ENCODE assay signal across 10 cellular contexts in the genomic region with DNA sequence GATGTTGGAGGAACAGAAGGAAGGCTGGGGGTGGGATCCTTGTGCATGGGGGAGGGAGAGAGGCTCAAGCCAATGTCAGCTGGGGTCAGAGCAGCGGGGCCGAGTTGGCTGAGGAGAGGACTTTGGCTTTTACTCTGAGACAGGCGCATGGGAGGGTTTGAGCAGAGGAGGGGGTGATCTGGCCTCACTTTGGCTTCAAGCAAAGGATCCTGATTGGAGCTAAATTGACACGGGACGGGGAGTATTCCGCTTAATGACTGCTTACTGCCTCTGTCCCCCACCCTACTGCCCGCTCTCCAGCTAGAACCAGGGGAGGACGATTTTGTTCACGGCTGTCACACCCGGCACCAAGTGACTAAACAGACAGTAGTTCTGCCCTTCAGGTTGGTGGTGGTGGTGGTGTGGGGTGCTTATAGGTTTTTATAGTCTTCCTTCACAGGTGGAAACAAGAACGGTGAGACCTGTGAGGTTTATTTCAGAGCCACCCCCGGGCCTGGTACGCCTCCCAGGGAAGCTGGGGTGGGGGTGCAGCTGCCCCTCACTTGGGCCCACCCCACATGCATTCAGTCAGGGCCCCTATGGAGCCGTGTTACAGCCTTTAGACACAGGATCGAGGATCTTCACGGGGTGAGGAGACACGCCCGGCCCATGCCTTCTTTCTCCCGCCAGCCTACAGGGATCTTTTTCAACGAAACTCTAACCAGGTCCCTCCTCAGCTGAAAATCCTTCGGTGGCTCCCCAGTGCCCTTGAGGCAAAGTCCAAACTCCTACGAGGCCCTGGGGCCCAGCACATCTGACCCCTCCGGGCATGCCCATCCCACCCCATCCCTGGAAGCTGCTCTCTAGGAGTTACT. TPM values are rescaled to one million over a fixed set of nuclear protein-coding genes. Genes with fewer than 3 reads are reported as not detected.
DNase-seq lines count a peak whose midpoint lies in the region; ATAC-seq and TF ChIP-seq lines count a peak whose summit lies in the region.
"Had no signal": no experiment of that assay in that cellular context is flagged by ENCODE, and none has a peak within 500 bp of the region (broad histone marks: within the 10 kb centered on the region; RNA-seq: fewer than 3 reads in every experiment).

No MANE protein-coding gene starts in this region.

- H3K9me3 ChIP-seq in Caco-2 (no peaks in the 10 kb centered on the region), HUES6 (ENCODE audit: control insufficient read depth, insufficient read depth, low read depth, low read length) (no peaks in the 10 kb centered on the region), neural progenitor cell (ENCODE audit: low read depth) (no peaks in the 10 kb centered on the region)

- peaks cover 13% of the 10 kb centered on the region for H4K20me1 ChIP-seq in neural progenitor cell (ENCODE audit: low read depth)

- H3K27me3 Mint-ChIP-seq in Caco-2 (ENCODE audit: insufficient read depth, unreplicated experiment) = no peaks in the 10 kb centered on the region
- H3K27me3 Mint-ChIP-seq in neural progenitor cell (ENCODE audit: insufficient read depth, low read depth) = peaks cover 22% of the 10 kb centered on the region

- H3K27me3 ChIP-seq in Caco-2 (replicated peaks; ENCODE audit: control insufficient read depth, insufficient read depth, low read length) = no peaks in the 10 kb centered on the region
- H3K27me3 ChIP-seq in HUES6 (ENCODE audit: control insufficient read depth, insufficient read depth, low read length) = peaks cover 18% of the 10 kb centered on the region
- H3K27me3 ChIP-seq in neural progenitor cell = peaks cover 25% of the 10 kb centered on the region

- CTCF ChIA-PET in Caco-2 (lab: Charles Lee) = interaction anchor here (0.6 to 11.4 kb wide), 6 partner anchors 31 to 291 kb away, joined by 3 to 433 read pairs (median 4); no protein-coding TSS in a partner anchor

- intact Hi-C loops in Caco-2 (cut with micrococcal nuclease; ENCODE audit: unreplicated experiment) = loop anchor here (2.0 kb wide), 1 partner anchor 57 kb away; no protein-coding TSS in a partner anchor

- TF ChIP-seq CTCF in Caco-2 (IDR thresholded peaks at IDR 0.05; ENCODE audit: insufficient read depth in 1 of 2, low read depth in 1 of 2, low read length in 1 of 2, severe bottlenecking in 1 of 2, unreplicated experiment in 1 of 2) (no peak), neural progenitor cell (IDR thresholded peaks at IDR 0.05) (no peak)

- no TSS peak for BruUV-seq in Caco-2 (replicated peaks; lab: Mats Ljungman, UMichigan)

- H3K9me3 Mint-ChIP-seq in Caco-2 (ENCODE audit: unreplicated experiment) (no peaks in the 10 kb centered on the region), neural progenitor cell (no peaks in the 10 kb centered on the region)

- DNase-seq in Caco-2 = no peak
- peak; percentile 15 for DNase-seq in neural progenitor cell (ENCODE audit: low spot score)
- no peak for DNase-seq in NCI-H128 (lab: John Stamatoyannopoulos, UW; ENCODE audit: unreplicated experiment)
- DNase-seq in stimulated activated CD4-positive, alpha-beta T cell treated with anti-CD3 and anti-CD28 coated beads, Interleukin-4, amount 100 ng/mL, for 24 hours = no peak
- DNase-seq: activated effector memory CD4-positive, alpha-beta T cell treated with anti-CD3 and anti-CD28 coated beads, Interleukin-2, amount 50 U/mL, for 16 hours; DMS 273 treated with DMSO at 0.1 percent for 48 hours had no signal

- H3K27ac Mint-ChIP-seq in Caco-2 (ENCODE audit: unreplicated experiment) (peak overlapping the region; percentile 73), neural progenitor cell (no peak overlapping the region)

- H3K79me2 ChIP-seq in neural progenitor cell (ENCODE audit: low read depth) = peaks cover 16% of the 10 kb centered on the region

- H3K36me3 Mint-ChIP-seq in Caco-2 (ENCODE audit: insufficient read depth, unreplicated experiment) (peaks cover 27% of the 10 kb centered on the region), neural progenitor cell (no peaks in the 10 kb centered on the region)

- H2AFZ ChIP-seq in neural progenitor cell (replicated peaks) = no peak overlapping the region

- H3K4me1 ChIP-seq in Caco-2 = peaks cover 48% of the 10 kb centered on the region
- peaks cover 48% of the 10 kb centered on the region for H3K4me1 ChIP-seq in HUES6 (ENCODE audit: control insufficient read depth, insufficient read depth, low read length)
- peaks cover 49% of the 10 kb centered on the region for H3K4me1 ChIP-seq in neural progenitor cell

- H3F3A ChIP-seq in neural progenitor cell (ENCODE audit: low read depth) = peaks cover 41% of the 10 kb centered on the region

- H3K36me3 ChIP-seq in Caco-2 (ENCODE audit: control insufficient read depth, insufficient read depth, low read length) = peaks cover 1% of the 10 kb centered on the region; the same call in 1 of the 2 replicates
- peaks cover 25% of the 10 kb centered on the region for H3K36me3 ChIP-seq in HUES6 (ENCODE audit: control insufficient read depth, insufficient read depth, low read length)
- no peaks in the 10 kb centered on the region for H3K36me3 ChIP-seq in neural progenitor cell

- H3K4me3 ChIP-seq in Caco-2 (ENCODE audit: low read depth, low read length) (peak overlapping the region; percentile 59), HUES6 (ENCODE audit: low read depth, low read length) (peak overlapping the region; percentile 63; the same call in 1 of the 2 replicates), neural progenitor cell (no peak overlapping the region)

- ATAC-seq in GM21390 (IDR thresholded peaks at IDR 0.05; ENCODE audit: unreplicated experiment) (no peak), GM21381 (IDR thresholded peaks at IDR 0.05; ENCODE audit: unreplicated experiment) (no peak)

- peaks cover 37% of the 10 kb centered on the region for H3K4me1 Mint-ChIP-seq in Caco-2 (ENCODE audit: low read depth, unreplicated experiment)
- peaks cover 56% of the 10 kb centered on the region for H3K4me1 Mint-ChIP-seq in neural progenitor cell

- H3K27ac ChIP-seq in HUES6 (ENCODE audit: low read depth, low read length) = no peak overlapping the region
- H3K27ac ChIP-seq in cingulate gyrus (ENCODE audit: low read depth, low read length) = peak overlapping the region; percentile 14
- no peak overlapping the region for H3K27ac ChIP-seq in neural progenitor cell

- H3K4me2 ChIP-seq in neural progenitor cell = peak overlapping the region; percentile 75

- POLR2A ChIA-PET in Caco-2 (lab: Charles Lee) = interaction anchor here (2.1 kb wide), 1 partner anchor 90 kb away, joined by 12 read pairs; no protein-coding TSS in a partner anchor

- peak overlapping the region; percentile 73 for H3K4me3 Mint-ChIP-seq in Caco-2 (ENCODE audit: unreplicated experiment)
- H3K4me3 Mint-ChIP-seq in neural progenitor cell = peak overlapping the region; percentile 78

- H3K9ac ChIP-seq in HUES6 (ENCODE audit: low read length) (peak overlapping the region; percentile 58), neural progenitor cell (no peak overlapping the region)

RNA-seq across cellular contexts. Expression of a gene that starts 1.3 kb away (rescaled TPM):
- total RNA-seq in Caco-2 (2022) (8.9 and 10.9 TPM in 2 replicates), neural progenitor cell (ENCODE audit: low replicate concordance) (1.1 and 4.0 TPM in 2 replicates)

RNA-seq across cellular contexts. Expression of a gene that starts 45.2 kb away (rescaled TPM):
- total RNA-seq in Caco-2 (2022) (146 and 154 TPM in 2 replicates), neural progenitor cell (ENCODE audit: low replicate concordance) (41.3 and 105 TPM in 2 replicates)
